In the genomic region with DNA sequence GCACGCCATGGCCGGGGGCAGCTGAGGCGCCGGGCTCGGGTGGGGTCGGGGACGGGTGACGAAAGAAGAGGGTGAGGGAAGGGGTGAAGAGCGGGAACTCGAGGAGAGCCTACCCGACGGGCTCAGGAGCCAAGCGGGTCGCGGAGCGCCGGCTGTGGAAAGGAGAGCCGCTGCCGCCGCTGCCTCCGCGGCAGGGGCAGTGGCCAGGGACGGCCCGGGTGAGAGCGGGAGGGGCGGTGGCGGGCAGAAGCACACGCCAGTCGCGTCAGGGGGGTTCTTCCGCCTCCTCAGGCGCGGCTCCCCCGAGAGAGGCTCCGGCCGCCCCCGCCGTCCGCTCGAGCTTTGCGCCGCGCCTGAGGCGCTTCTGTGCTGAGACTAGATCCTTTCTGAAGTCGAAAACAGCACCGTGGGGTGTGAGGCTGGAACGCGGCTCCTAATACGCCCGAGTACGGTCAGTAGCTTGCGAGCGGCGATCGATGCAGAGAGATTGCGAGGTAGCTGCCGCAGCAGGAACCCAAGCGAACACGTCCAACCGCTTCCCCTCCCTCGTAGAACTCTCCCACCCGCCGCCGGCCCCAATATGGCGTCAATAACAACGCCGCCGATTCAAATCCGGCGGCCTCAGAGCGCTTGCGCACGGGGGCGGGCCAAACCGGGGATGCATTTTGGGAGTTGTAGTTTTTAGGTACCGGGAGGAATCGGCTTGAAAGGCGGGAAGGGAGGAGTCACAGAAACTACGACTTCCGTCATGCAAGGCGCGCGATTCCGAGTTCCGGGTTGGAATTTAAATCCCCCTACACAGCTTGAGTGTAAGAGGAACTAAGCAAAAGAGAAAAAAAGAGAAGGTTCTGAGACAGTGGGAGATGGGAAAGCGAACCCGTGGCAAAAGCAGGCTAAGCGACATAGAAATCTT, we compare ENCODE assay signal across 1 cellular context.
TF ChIP-seq lines count a peak whose summit lies in the region.

A gene (minus strand): TSS at position 558 of the 913 bp plus-strand sequence. CDS start 549 bp downstream, at position 9.

TF ChIP-seq in K562, 482 proteins besides CTCF, POLR2A, EP300 and RAD21 (continued from another document and continues in another):
- TF ChIP-seq, protein P1, sequence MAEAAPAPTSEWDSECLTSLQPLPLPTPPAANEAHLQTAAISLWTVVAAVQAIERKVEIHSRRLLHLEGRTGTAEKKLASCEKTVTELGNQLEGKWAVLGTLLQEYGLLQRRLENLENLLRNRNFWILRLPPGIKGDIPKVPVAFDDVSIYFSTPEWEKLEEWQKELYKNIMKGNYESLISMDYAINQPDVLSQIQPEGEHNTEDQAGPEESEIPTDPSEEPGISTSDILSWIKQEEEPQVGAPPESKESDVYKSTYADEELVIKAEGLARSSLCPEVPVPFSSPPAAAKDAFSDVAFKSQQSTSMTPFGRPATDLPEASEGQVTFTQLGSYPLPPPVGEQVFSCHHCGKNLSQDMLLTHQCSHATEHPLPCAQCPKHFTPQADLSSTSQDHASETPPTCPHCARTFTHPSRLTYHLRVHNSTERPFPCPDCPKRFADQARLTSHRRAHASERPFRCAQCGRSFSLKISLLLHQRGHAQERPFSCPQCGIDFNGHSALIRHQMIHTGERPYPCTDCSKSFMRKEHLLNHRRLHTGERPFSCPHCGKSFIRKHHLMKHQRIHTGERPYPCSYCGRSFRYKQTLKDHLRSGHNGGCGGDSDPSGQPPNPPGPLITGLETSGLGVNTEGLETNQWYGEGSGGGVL (CRISPR knock-in tag; IDR thresholded peaks at IDR 0.05): no peak
- TF ChIP-seq ZNF445 (CRISPR knock-in tag; IDR thresholded peaks at IDR 0.05; ENCODE audit: low read depth) (no peak), MEF2A (IDR thresholded peaks at IDR 0.05; ENCODE audit: control insufficient read depth, low read depth, low read length) (0 out of 2 replicates have a peak, but pooled peaks have one; percentile 30), PHF8 (IDR thresholded peaks at IDR 0.05; ENCODE audit: borderline replicate concordance, low read length) (peak; percentile 94), HDAC3 (IDR thresholded peaks at IDR 0.05; ENCODE audit: borderline replicate concordance, partially characterized antibody) (no peak), SMAD3 (CRISPR knock-in tag; conservative IDR thresholded peaks at IDR 0.05) (no peak), MAFF (IDR thresholded peaks at IDR 0.05; ENCODE audit: low read length) (peak; percentile 28; the same call in 1 of the 2 replicates), BDP1 (IDR thresholded peaks at IDR 0.05; ENCODE audit: insufficient read depth, insufficient read length) (no peak), PHB (CRISPR knock-in tag; IDR thresholded peaks at IDR 0.05) (peak; percentile 60; the same call in 1 of the 2 replicates), ZBTB1 (CRISPR knock-in tag; IDR thresholded peaks at IDR 0.05; ENCODE audit: borderline replicate concordance, low read depth) (no peak), ZNF354B (CRISPR knock-in tag; IDR thresholded peaks at IDR 0.05) (no peak), ASH1L (IDR thresholded peaks at IDR 0.05; ENCODE audit: borderline replicate concordance, low read depth, partially characterized antibody) (peak; percentile 88), KAT2B (IDR thresholded peaks at IDR 0.05; ENCODE audit: low read depth, low read length) (no peak), BACH1 (tag; IDR thresholded peaks at IDR 0.05) (peak; percentile 86; the same call in 1 of the 2 replicates), CHD1 (IDR thresholded peaks at IDR 0.05; ENCODE audit: low read length) (peak; percentile 92), THRAP3 (IDR thresholded peaks at IDR 0.05; ENCODE audit: borderline replicate concordance) (no peak), ZBTB7A (IDR thresholded peaks at IDR 0.05; ENCODE audit: borderline replicate concordance, control insufficient read depth, low read depth, low read length) (peak; percentile 51; the same call in 1 of the 2 replicates), RBM17 (IDR thresholded peaks at IDR 0.05; ENCODE audit: borderline replicate concordance, low read depth, low read length) (no peak), EGR1 (conservative IDR thresholded peaks at IDR 0.05) (peak; percentile 89), PHB2 (IDR thresholded peaks at IDR 0.05; ENCODE audit: low read depth) (no peak), NFIX (CRISPR knock-in tag; IDR thresholded peaks at IDR 0.05; ENCODE audit: low read depth) (no peak), HDGF (IDR thresholded peaks at IDR 0.05) (no peak), POLR3G (IDR thresholded peaks at IDR 0.05; ENCODE audit: extremely low read depth, insufficient read length, insufficient replicate concordance) (no peak), ZNF561 (CRISPR knock-in tag; conservative IDR thresholded peaks at IDR 0.05) (no peak), ZNF175 (CRISPR knock-in tag; IDR thresholded peaks at IDR 0.05; ENCODE audit: low read depth) (0 out of 2 replicates have a peak, but pooled peaks have one; percentile 55)
- TF ChIP-seq, protein P2, sequence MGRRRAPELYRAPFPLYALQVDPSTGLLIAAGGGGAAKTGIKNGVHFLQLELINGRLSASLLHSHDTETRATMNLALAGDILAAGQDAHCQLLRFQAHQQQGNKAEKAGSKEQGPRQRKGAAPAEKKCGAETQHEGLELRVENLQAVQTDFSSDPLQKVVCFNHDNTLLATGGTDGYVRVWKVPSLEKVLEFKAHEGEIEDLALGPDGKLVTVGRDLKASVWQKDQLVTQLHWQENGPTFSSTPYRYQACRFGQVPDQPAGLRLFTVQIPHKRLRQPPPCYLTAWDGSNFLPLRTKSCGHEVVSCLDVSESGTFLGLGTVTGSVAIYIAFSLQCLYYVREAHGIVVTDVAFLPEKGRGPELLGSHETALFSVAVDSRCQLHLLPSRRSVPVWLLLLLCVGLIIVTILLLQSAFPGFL (CRISPR knock-in tag; IDR thresholded peaks at IDR 0.05): no peak
- TF ChIP-seq, protein P3, sequence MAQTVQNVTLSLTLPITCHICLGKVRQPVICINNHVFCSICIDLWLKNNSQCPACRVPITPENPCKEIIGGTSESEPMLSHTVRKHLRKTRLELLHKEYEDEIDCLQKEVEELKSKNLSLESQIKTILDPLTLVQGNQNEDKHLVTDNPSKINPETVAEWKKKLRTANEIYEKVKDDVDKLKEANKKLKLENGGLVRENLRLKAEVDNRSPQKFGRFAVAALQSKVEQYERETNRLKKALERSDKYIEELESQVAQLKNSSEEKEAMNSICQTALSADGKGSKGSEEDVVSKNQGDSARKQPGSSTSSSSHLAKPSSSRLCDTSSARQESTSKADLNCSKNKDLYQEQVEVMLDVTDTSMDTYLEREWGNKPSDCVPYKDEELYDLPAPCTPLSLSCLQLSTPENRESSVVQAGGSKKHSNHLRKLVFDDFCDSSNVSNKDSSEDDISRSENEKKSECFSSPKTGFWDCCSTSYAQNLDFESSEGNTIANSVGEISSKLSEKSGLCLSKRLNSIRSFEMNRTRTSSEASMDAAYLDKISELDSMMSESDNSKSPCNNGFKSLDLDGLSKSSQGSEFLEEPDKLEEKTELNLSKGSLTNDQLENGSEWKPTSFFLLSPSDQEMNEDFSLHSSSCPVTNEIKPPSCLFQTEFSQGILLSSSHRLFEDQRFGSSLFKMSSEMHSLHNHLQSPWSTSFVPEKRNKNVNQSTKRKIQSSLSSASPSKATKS (CRISPR knock-in tag; IDR thresholded peaks at IDR 0.05): no peak
- TF ChIP-seq, protein P4, sequence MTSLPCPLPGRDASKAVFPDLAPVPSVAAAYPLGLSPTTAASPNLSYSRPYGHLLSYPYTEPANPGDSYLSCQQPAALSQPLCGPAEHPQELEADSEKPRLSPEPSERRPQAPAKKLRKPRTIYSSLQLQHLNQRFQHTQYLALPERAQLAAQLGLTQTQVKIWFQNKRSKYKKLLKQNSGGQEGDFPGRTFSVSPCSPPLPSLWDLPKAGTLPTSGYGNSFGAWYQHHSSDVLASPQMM (CRISPR knock-in tag; IDR thresholded peaks at IDR 0.05): no peak
- TF ChIP-seq, protein P5, sequence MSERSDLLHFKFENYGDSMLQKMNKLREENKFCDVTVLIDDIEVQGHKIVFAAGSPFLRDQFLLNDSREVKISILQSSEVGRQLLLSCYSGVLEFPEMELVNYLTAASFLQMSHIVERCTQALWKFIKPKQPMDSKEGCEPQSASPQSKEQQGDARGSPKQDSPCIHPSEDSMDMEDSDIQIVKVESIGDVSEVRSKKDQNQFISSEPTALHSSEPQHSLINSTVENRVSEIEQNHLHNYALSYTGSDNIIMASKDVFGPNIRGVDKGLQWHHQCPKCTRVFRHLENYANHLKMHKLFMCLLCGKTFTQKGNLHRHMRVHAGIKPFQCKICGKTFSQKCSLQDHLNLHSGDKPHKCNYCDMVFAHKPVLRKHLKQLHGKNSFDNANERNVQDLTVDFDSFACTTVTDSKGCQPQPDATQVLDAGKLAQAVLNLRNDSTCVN (CRISPR knock-in tag; IDR thresholded peaks at IDR 0.05): no peak; the same call in 1 of the 2 replicates
- TF ChIP-seq, protein P6, sequence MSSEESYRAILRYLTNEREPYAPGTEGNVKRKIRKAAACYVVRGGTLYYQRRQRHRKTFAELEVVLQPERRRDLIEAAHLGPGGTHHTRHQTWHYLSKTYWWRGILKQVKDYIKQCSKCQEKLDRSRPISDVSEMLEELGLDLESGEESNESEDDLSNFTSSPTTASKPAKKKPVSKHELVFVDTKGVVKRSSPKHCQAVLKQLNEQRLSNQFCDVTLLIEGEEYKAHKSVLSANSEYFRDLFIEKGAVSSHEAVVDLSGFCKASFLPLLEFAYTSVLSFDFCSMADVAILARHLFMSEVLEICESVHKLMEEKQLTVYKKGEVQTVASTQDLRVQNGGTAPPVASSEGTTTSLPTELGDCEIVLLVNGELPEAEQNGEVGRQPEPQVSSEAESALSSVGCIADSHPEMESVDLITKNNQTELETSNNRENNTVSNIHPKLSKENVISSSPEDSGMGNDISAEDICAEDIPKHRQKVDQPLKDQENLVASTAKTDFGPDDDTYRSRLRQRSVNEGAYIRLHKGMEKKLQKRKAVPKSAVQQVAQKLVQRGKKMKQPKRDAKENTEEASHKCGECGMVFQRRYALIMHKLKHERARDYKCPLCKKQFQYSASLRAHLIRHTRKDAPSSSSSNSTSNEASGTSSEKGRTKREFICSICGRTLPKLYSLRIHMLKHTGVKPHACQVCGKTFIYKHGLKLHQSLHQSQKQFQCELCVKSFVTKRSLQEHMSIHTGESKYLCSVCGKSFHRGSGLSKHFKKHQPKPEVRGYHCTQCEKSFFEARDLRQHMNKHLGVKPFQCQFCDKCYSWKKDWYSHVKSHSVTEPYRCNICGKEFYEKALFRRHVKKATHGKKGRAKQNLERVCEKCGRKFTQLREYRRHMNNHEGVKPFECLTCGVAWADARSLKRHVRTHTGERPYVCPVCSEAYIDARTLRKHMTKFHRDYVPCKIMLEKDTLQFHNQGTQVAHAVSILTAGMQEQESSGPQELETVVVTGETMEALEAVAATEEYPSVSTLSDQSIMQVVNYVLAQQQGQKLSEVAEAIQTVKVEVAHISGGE (CRISPR knock-in tag; IDR thresholded peaks at IDR 0.05): peak in 1 of 3 experiments; percentile 78; a peak in 2 of 6 replicates
- TF ChIP-seq, protein P7, sequence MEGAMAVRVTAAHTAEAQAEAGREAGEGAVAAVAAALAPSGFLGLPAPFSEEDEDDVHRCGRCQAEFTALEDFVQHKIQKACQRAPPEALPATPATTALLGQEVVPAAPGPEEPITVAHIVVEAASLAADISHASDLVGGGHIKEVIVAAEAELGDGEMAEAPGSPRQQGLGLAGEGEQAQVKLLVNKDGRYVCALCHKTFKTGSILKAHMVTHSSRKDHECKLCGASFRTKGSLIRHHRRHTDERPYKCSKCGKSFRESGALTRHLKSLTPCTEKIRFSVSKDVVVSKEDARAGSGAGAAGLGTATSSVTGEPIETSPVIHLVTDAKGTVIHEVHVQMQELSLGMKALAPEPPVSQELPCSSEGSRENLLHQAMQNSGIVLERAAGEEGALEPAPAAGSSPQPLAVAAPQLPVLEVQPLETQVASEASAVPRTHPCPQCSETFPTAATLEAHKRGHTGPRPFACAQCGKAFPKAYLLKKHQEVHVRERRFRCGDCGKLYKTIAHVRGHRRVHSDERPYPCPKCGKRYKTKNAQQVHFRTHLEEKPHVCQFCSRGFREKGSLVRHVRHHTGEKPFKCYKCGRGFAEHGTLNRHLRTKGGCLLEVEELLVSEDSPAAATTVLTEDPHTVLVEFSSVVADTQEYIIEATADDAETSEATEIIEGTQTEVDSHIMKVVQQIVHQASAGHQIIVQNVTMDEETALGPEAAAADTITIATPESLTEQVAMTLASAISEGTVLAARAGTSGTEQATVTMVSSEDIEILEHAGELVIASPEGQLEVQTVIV (CRISPR knock-in tag; IDR thresholded peaks at IDR 0.05; ENCODE audit: borderline replicate concordance): no peak
- TF ChIP-seq, protein P8, sequence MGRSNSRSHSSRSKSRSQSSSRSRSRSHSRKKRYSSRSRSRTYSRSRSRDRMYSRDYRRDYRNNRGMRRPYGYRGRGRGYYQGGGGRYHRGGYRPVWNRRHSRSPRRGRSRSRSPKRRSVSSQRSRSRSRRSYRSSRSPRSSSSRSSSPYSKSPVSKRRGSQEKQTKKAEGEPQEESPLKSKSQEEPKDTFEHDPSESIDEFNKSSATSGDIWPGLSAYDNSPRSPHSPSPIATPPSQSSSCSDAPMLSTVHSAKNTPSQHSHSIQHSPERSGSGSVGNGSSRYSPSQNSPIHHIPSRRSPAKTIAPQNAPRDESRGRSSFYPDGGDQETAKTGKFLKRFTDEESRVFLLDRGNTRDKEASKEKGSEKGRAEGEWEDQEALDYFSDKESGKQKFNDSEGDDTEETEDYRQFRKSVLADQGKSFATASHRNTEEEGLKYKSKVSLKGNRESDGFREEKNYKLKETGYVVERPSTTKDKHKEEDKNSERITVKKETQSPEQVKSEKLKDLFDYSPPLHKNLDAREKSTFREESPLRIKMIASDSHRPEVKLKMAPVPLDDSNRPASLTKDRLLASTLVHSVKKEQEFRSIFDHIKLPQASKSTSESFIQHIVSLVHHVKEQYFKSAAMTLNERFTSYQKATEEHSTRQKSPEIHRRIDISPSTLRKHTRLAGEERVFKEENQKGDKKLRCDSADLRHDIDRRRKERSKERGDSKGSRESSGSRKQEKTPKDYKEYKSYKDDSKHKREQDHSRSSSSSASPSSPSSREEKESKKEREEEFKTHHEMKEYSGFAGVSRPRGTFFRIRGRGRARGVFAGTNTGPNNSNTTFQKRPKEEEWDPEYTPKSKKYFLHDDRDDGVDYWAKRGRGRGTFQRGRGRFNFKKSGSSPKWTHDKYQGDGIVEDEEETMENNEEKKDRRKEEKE (IDR thresholded peaks at IDR 0.05; ENCODE audit: borderline replicate concordance in 1 of 2, control insufficient read depth in 1 of 2, low read depth in 2 of 2, low read length in 1 of 2): no peak
- TF ChIP-seq, protein P9, sequence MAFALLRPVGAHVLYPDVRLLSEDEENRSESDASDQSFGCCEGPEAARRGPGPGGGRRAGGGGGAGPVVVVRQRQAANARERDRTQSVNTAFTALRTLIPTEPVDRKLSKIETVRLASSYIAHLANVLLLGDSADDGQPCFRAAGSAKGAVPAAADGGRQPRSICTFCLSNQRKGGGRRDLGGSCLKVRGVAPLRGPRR (CRISPR knock-in tag; IDR thresholded peaks at IDR 0.05): no peak
- TF ChIP-seq, protein P10, sequence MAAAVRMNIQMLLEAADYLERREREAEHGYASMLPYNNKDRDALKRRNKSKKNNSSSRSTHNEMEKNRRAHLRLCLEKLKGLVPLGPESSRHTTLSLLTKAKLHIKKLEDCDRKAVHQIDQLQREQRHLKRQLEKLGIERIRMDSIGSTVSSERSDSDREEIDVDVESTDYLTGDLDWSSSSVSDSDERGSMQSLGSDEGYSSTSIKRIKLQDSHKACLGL (CRISPR knock-in tag; IDR thresholded peaks at IDR 0.05; ENCODE audit: borderline replicate concordance, poor library complexity, severe bottlenecking): no peak
- TF ChIP-seq, protein P11, sequence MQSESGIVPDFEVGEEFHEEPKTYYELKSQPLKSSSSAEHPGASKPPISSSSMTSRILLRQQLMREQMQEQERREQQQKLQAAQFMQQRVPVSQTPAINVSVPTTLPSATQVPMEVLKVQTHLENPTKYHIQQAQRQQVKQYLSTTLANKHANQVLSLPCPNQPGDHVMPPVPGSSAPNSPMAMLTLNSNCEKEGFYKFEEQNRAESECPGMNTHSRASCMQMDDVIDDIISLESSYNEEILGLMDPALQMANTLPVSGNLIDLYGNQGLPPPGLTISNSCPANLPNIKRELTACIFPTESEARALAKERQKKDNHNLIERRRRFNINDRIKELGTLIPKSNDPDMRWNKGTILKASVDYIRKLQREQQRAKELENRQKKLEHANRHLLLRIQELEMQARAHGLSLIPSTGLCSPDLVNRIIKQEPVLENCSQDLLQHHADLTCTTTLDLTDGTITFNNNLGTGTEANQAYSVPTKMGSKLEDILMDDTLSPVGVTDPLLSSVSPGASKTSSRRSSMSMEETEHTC (IDR thresholded peaks at IDR 0.05): no peak
